Comparison of ENCODE assay signal across 8 cellular contexts in the genomic region with DNA sequence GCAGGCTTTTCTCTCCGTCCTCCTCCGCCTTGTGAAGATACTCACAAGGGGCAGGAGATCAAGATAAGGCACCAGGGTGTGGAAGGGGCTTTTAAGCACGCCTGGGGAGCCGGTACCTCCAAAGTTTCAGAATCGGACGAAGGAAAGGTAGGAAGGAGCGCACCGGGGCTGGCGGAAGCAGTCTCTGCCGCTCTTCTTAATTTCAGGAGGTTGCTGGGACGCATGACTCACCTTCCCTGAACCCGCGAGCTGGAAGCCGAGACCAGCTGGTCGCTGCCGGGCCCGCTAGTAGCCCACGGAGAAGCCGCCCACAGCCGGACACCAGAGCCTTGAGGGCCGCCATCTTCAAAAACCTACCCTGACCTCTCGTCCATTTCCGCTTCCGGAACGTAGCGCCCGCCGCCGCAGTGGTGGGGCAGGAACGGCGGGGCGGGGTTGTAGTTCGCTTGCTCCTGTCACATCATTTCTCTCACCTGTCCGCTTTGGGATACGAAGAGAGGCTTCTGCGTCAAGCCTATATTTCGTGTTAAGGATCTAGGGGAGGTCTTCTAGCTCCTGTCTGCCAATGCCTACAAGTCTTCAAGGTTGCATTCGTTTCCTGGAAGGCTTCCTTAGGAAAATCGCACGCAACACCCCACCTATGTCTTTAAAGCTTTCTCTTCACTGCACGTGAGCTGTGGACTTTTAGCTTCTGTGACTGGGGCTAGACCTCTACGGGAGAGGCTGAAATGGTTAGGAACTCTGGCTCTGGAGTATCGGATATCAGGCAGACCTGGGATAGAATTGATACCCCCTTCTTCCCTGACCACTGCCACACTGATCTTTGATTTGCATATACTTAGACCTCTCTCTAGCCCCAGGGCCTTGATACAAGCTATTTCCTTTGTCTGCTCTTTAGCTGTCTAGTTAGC. TPM values are rescaled to one million over a fixed set of nuclear protein-coding genes. Genes with fewer than 3 reads are reported as not detected.
DNase-seq lines count a peak whose midpoint lies in the region; ATAC-seq lines count a peak whose summit lies in the region.

TSS of gene MRPS18A (minus strand) at position 355 of the 911 bp plus-strand sequence. CDS start at position 343, 12 bp downstream.

- no peaks in the 10 kb centered on the region for H3K9me3 ChIP-seq in CD4-positive, CD25-positive, alpha-beta regulatory T cell (ENCODE audit: control insufficient read depth in 2 of 2, low read length in 2 of 2)
- H3K9me3 ChIP-seq in effector memory CD4-positive, alpha-beta T cell (ENCODE audit: control insufficient read depth, low read length): no peaks in the 10 kb centered on the region

- H3K4me1 ChIP-seq in CD4-positive, CD25-positive, alpha-beta regulatory T cell (ENCODE audit: control insufficient read depth, insufficient read depth, low read length, poor library complexity, severe bottlenecking): peaks cover 20% of the 10 kb centered on the region
- H3K4me1 ChIP-seq in effector memory CD4-positive, alpha-beta T cell (ENCODE audit: control insufficient read depth, insufficient read depth, low read length, poor library complexity, severe bottlenecking): peaks cover 10% of the 10 kb centered on the region

- H3K36me3 ChIP-seq in CD4-positive, CD25-positive, alpha-beta regulatory T cell (ENCODE audit: control insufficient read depth, insufficient read depth, low read length): peaks cover 4% of the 10 kb centered on the region
- H3K36me3 ChIP-seq in effector memory CD4-positive, alpha-beta T cell (ENCODE audit: control insufficient read depth, insufficient read depth, low read length): peaks cover 4% of the 10 kb centered on the region

- peak within 1 kb of the TSS; percentile 95 to 99 (median 95) for H3K27ac Mint-ChIP-seq in CD4-positive, CD25-positive, alpha-beta regulatory T cell
- H3K27ac Mint-ChIP-seq in memory B cell: peak within 1 kb of the TSS; percentile 90

- peak within 1 kb of the TSS; percentile 96 to 98 (median 96) for H3K4me3 Mint-ChIP-seq in CD4-positive, CD25-positive, alpha-beta regulatory T cell
- peak within 1 kb of the TSS; percentile 90 for H3K4me3 Mint-ChIP-seq in memory B cell

- H3K36me3 Mint-ChIP-seq in CD4-positive, CD25-positive, alpha-beta regulatory T cell: peaks cover 15% of the 10 kb centered on the region
- H3K36me3 Mint-ChIP-seq in memory B cell: no peaks in the 10 kb centered on the region

- peak; percentile 71 to 86 (median 75) for DNase-seq in CD4-positive, CD25-positive, alpha-beta regulatory T cell
- DNase-seq in NK-92 (lab: John Stamatoyannopoulos, UW; ENCODE audit: unreplicated experiment) (peak; percentile 21), memory B cell (ENCODE audit: low spot score in 2 of 2) (peak; percentile 61 to 62)
- peak; percentile 90 for DNase-seq in activated CD8-positive, alpha-beta memory T cell treated with anti-CD3 and anti-CD28 coated beads for 24 hours
- peak; percentile 62 to 72 (median 69) for DNase-seq in effector memory CD4-positive, alpha-beta T cell
- peak; percentile 56 for DNase-seq in stimulated activated CD8-positive, alpha-beta memory T cell treated with anti-CD3 and anti-CD28 coated beads, Interleukin-12 subunit alpha, Interleukin-12 subunit beta, amount 100 ng/mL, for 24 hours (ENCODE audit: extremely low read depth)

- peaks cover 36 to 56% (median 38%) of the 10 kb centered on the region in 4 donors for H3K4me1 Mint-ChIP-seq in CD4-positive, CD25-positive, alpha-beta regulatory T cell
- peaks cover 34% of the 10 kb centered on the region for H3K4me1 Mint-ChIP-seq in memory B cell

- peak; percentile 93 to 94 for ATAC-seq in CD4-positive, CD25-positive, alpha-beta regulatory T cell (ENCODE audit: low read depth in 2 of 2)
- peak; percentile 91 for ATAC-seq in GM19372 (IDR thresholded peaks at IDR 0.05; ENCODE audit: low read depth, unreplicated experiment)
- peak; percentile 93 for ATAC-seq in HG03521 (IDR thresholded peaks at IDR 0.05; ENCODE audit: unreplicated experiment)
- peak; percentile 92 for ATAC-seq in memory B cell (ENCODE audit: low read depth)

- peaks cover 2% of the 10 kb centered on the region for H3K27me3 ChIP-seq in CD4-positive, CD25-positive, alpha-beta regulatory T cell (ENCODE audit: control insufficient read depth, insufficient read depth, low read length)
- no peaks in the 10 kb centered on the region for H3K27me3 ChIP-seq in effector memory CD4-positive, alpha-beta T cell (replicated peaks; ENCODE audit: control insufficient read depth, insufficient read depth, low read length, poor library complexity, severe bottlenecking)

- H3K27me3 Mint-ChIP-seq in CD4-positive, CD25-positive, alpha-beta regulatory T cell: peaks cover 11% of the 10 kb centered on the region
- no peaks in the 10 kb centered on the region for H3K27me3 Mint-ChIP-seq in memory B cell

- H3K27ac ChIP-seq in CD4-positive, CD25-positive, alpha-beta regulatory T cell (ENCODE audit: insufficient read depth, low read length, poor library complexity, severe bottlenecking): peak within 1 kb of the TSS; percentile 60
- peak within 1 kb of the TSS; percentile 73 for H3K27ac ChIP-seq in effector memory CD4-positive, alpha-beta T cell (ENCODE audit: insufficient read depth, low read length, poor library complexity, severe bottlenecking)

- peak within 1 kb of the TSS; percentile 95 for H3K4me3 ChIP-seq in CD4-positive, CD25-positive, alpha-beta regulatory T cell (ENCODE audit: low read depth, low read length)
- peak within 1 kb of the TSS; percentile 89 for H3K4me3 ChIP-seq in effector memory CD4-positive, alpha-beta T cell (ENCODE audit: insufficient read depth, low read depth, low read length, poor library complexity, severe bottlenecking)

- no peaks in the 10 kb centered on the region for H3K9me3 Mint-ChIP-seq in CD4-positive, CD25-positive, alpha-beta regulatory T cell
- no peaks in the 10 kb centered on the region for H3K9me3 Mint-ChIP-seq in memory B cell

RNA-seq across cellular contexts. Expression of gene MRPS18A, which starts in this region (rescaled TPM):
- 24.3 TPM for total RNA-seq in CD4-positive, CD25-positive, alpha-beta regulatory T cell
- 10 to 100 TPM; 65.0 to 73.8 (median 70.4) TPM for polyA plus RNA-seq in CD4-positive, CD25-positive, alpha-beta regulatory T cell

Comparison
In these comparisons a context has a peak if more than half of its experiments do, and no peak if none do; other contexts are left out.
1. Peak in every context shown above with its lines: DNase-seq, ATAC-seq, H3K4me3 ChIP-seq and H3K27ac ChIP-seq.
2. DNase-seq: peak in every context shown above with its lines; median percentile 90 in activated CD8-positive, alpha-beta memory T cell treated with anti-CD3 and anti-CD28 coated beads for 24 hours; 75 in CD4-positive, CD25-positive, alpha-beta regulatory T cell; 69 in effector memory CD4-positive, alpha-beta T cell; 62 in memory B cell; 56 in stimulated activated CD8-positive, alpha-beta memory T cell treated with anti-CD3 and anti-CD28 coated beads, Interleukin-12 subunit alpha, Interleukin-12 subunit beta, amount 100 ng/mL, for 24 hours; 21 in NK-92.